In genomic region chr2:77977486-77978063, GRCh38 we compare ENCODE assay signal across 1 cellular context.
TF ChIP-seq lines count a peak whose summit lies in the region.

No MANE protein-coding gene starts in this region.

TF ChIP-seq in GM12878, 131 proteins besides CTCF, POLR2A, EP300 and RAD21 (continued from another document):
- TF ChIP-seq, protein P1, sequence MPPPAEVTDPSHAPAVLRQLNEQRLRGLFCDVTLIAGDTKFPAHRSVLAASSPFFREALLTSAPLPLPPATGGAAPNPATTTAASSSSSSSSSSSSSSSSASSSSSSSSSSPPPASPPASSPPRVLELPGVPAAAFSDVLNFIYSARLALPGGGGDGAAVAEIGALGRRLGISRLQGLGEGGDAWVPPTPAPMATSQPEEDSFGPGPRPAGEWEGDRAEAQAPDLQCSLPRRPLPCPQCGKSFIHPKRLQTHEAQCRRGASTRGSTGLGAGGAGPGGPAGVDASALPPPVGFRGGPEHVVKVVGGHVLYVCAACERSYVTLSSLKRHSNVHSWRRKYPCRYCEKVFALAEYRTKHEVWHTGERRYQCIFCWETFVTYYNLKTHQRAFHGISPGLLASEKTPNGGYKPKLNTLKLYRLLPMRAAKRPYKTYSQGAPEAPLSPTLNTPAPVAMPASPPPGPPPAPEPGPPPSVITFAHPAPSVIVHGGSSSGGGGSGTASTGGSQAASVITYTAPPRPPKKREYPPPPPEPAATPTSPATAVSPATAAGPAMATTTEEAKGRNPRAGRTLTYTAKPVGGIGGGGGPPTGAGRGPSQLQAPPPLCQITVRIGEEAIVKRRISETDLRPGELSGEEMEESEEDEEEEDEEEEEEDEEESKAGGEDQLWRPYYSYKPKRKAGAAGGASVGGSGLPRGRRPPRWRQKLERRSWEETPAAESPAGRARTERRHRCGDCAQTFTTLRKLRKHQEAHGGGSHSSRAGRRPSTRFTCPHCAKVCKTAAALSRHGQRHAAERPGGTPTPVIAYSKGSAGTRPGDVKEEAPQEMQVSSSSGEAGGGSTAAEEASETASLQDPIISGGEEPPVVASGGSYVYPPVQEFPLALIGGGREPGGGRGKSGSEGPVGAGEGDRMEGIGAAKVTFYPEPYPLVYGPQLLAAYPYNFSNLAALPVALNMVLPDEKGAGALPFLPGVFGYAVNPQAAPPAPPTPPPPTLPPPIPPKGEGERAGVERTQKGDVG (CRISPR knock-in tag; IDR thresholded peaks at IDR 0.05) = no peak
- TF ChIP-seq ZNF274 (IDR thresholded peaks at IDR 0.05; ENCODE audit: insufficient read depth, insufficient read length) (no peak), STAT1 (conservative IDR thresholded peaks at IDR 0.05) (no peak), TARDBP (IDR thresholded peaks at IDR 0.05; ENCODE audit: borderline replicate concordance) (no peak), JUND (IDR thresholded peaks at IDR 0.05; ENCODE audit: low read depth, low read length) (no peak), MAX (IDR thresholded peaks at IDR 0.05; ENCODE audit: low read depth, low read length) (no peak), ATF7 (IDR thresholded peaks at IDR 0.05; ENCODE audit: low read depth) (no peak), MYC (IDR thresholded peaks at IDR 0.05; ENCODE audit: insufficient read depth, insufficient read length, insufficient replicate concordance, low read length, severe bottlenecking) (no peak), REST (IDR thresholded peaks at IDR 0.05; ENCODE audit: low read depth, low read length) (no peak), BRCA1 (IDR thresholded peaks at IDR 0.05; ENCODE audit: low read depth, low read length) (no peak)
- TF ChIP-seq, protein P2, sequence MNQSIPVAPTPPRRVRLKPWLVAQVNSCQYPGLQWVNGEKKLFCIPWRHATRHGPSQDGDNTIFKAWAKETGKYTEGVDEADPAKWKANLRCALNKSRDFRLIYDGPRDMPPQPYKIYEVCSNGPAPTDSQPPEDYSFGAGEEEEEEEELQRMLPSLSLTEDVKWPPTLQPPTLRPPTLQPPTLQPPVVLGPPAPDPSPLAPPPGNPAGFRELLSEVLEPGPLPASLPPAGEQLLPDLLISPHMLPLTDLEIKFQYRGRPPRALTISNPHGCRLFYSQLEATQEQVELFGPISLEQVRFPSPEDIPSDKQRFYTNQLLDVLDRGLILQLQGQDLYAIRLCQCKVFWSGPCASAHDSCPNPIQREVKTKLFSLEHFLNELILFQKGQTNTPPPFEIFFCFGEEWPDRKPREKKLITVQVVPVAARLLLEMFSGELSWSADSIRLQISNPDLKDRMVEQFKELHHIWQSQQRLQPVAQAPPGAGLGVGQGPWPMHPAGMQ (IDR thresholded peaks at IDR 0.05; ENCODE audit: borderline replicate concordance) = no peak
- TF ChIP-seq, protein P3, sequence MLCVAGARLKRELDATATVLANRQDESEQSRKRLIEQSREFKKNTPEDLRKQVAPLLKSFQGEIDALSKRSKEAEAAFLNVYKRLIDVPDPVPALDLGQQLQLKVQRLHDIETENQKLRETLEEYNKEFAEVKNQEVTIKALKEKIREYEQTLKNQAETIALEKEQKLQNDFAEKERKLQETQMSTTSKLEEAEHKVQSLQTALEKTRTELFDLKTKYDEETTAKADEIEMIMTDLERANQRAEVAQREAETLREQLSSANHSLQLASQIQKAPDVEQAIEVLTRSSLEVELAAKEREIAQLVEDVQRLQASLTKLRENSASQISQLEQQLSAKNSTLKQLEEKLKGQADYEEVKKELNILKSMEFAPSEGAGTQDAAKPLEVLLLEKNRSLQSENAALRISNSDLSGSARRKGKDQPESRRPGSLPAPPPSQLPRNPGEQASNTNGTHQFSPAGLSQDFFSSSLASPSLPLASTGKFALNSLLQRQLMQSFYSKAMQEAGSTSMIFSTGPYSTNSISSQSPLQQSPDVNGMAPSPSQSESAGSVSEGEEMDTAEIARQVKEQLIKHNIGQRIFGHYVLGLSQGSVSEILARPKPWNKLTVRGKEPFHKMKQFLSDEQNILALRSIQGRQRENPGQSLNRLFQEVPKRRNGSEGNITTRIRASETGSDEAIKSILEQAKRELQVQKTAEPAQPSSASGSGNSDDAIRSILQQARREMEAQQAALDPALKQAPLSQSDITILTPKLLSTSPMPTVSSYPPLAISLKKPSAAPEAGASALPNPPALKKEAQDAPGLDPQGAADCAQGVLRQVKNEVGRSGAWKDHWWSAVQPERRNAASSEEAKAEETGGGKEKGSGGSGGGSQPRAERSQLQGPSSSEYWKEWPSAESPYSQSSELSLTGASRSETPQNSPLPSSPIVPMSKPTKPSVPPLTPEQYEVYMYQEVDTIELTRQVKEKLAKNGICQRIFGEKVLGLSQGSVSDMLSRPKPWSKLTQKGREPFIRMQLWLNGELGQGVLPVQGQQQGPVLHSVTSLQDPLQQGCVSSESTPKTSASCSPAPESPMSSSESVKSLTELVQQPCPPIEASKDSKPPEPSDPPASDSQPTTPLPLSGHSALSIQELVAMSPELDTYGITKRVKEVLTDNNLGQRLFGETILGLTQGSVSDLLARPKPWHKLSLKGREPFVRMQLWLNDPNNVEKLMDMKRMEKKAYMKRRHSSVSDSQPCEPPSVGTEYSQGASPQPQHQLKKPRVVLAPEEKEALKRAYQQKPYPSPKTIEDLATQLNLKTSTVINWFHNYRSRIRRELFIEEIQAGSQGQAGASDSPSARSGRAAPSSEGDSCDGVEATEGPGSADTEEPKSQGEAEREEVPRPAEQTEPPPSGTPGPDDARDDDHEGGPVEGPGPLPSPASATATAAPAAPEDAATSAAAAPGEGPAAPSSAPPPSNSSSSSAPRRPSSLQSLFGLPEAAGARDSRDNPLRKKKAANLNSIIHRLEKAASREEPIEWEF (IDR thresholded peaks at IDR 0.05; ENCODE audit: insufficient replicate concordance, low read depth, low read length) = no peak
